ENCODE assay signal across 1 cellular context in genomic region chr17:45782889-45783592, GRCh38.
TF ChIP-seq lines count a peak whose summit lies in the region.

No MANE protein-coding gene starts in this region.

TF ChIP-seq in WTC11, 78 proteins besides CTCF, POLR2A, EP300 and RAD21 (continued from another document):
- TF ChIP-seq ZNF532 (CRISPR knock-in tag; IDR thresholded peaks at IDR 0.05; ENCODE audit: borderline replicate concordance) (no peak), TP53 (CRISPR knock-in tag; IDR thresholded peaks at IDR 0.05) (no peak), ATF2 (CRISPR knock-in tag; IDR thresholded peaks at IDR 0.05; ENCODE audit: borderline replicate concordance, low read depth) (no peak), ARID4B (CRISPR knock-in tag; IDR thresholded peaks at IDR 0.05; ENCODE audit: borderline replicate concordance) (peak; percentile 52; the same call in 1 of the 2 replicates), NR3C1 (CRISPR knock-in tag; conservative IDR thresholded peaks at IDR 0.05; ENCODE audit: low read depth) (no peak), ZNF281 (CRISPR knock-in tag; IDR thresholded peaks at IDR 0.05) (no peak), HMGXB4 (CRISPR knock-in tag; IDR thresholded peaks at IDR 0.05) (peak; percentile 64; the same call in 1 of the 2 replicates), FOXK1 (CRISPR knock-in tag; IDR thresholded peaks at IDR 0.05) (peak; percentile 43; the same call in 1 of the 2 replicates), E2F5 (CRISPR knock-in tag; IDR thresholded peaks at IDR 0.05) (no peak), CREM (CRISPR knock-in tag; IDR thresholded peaks at IDR 0.05) (no peak), TCF7 (CRISPR knock-in tag; IDR thresholded peaks at IDR 0.05; ENCODE audit: low read depth) (no peak), SP1 (CRISPR knock-in tag; conservative IDR thresholded peaks at IDR 0.05) (no peak; the same call in 1 of the 2 replicates), JAZF1 (CRISPR knock-in tag; IDR thresholded peaks at IDR 0.05) (no peak), NR1H2 (CRISPR knock-in tag; IDR thresholded peaks at IDR 0.05) (no peak), ESRRA (CRISPR knock-in tag; IDR thresholded peaks at IDR 0.05; ENCODE audit: borderline replicate concordance) (no peak), TEAD1 (CRISPR knock-in tag; IDR thresholded peaks at IDR 0.05) (0 out of 2 replicates have a peak, but pooled peaks have one; percentile 33)
